Comparison of ENCODE assay signal across 23 cellular contexts in genomic region chr18:79786781-79787526, GRCh38. TPM values are rescaled to one million over a fixed set of nuclear protein-coding genes. Genes with fewer than 3 reads are reported as not detected.
DNase-seq lines count a peak whose midpoint lies in the region; ATAC-seq and TF ChIP-seq lines count a peak whose summit lies in the region.
"Had no signal": no experiment of that assay in that cellular context is flagged by ENCODE, and none has a peak within 500 bp of the region (broad histone marks: within the 10 kb centered on the region; RNA-seq: fewer than 3 reads in every experiment).

No MANE protein-coding gene starts in this region.

- peaks cover 90% of the 10 kb centered on the region for H3K27me3 ChIP-seq in neural progenitor cell
- H3K27me3 ChIP-seq in endodermal cell (ENCODE audit: control insufficient read depth, insufficient read depth, low read length, poor library complexity, severe bottlenecking) = peaks cover 62% of the 10 kb centered on the region

- H3K27me3 Mint-ChIP-seq in chondrocyte (ENCODE audit: low read depth) = peaks cover 37% of the 10 kb centered on the region
- H3K27me3 Mint-ChIP-seq in neural progenitor cell (ENCODE audit: insufficient read depth, low read depth) = peaks cover 44% of the 10 kb centered on the region
- peaks cover 71% of the 10 kb centered on the region for H3K27me3 Mint-ChIP-seq in endodermal cell (ENCODE audit: insufficient read depth)

- peaks cover 12% of the 10 kb centered on the region for H3K4me1 Mint-ChIP-seq in chondrocyte (ENCODE audit: low read depth)
- H3K4me1 Mint-ChIP-seq in neural progenitor cell = peaks cover 5% of the 10 kb centered on the region
- peaks cover 8% of the 10 kb centered on the region for H3K4me1 Mint-ChIP-seq in endodermal cell

- no peaks in the 10 kb centered on the region for H3K36me3 ChIP-seq in neural progenitor cell
- H3K36me3 ChIP-seq in endodermal cell (ENCODE audit: control insufficient read depth, insufficient read depth, low read length) = no peaks in the 10 kb centered on the region
- H3K36me3 ChIP-seq: gastrocnemius medialis, tibial nerve had no signal

- no peak for TF ChIP-seq CTCF in chondrocyte (IDR thresholded peaks at IDR 0.05)
- no peak for TF ChIP-seq CTCF in neural progenitor cell (IDR thresholded peaks at IDR 0.05)
- no peak for TF ChIP-seq CTCF in endodermal cell (conservative IDR thresholded peaks at IDR 0.05)

- H3K9ac ChIP-seq in neural progenitor cell = no peak overlapping the region
- H3K9ac ChIP-seq in endodermal cell (ENCODE audit: extremely low read depth, low read length, poor library complexity, severe bottlenecking) = no peak overlapping the region

- H3K27ac Mint-ChIP-seq in chondrocyte (ENCODE audit: unreplicated experiment) = no peak overlapping the region
- no peak overlapping the region for H3K27ac Mint-ChIP-seq in neural progenitor cell
- H3K27ac Mint-ChIP-seq in endodermal cell = no peak overlapping the region
- H3K27ac Mint-ChIP-seq: activated CD4-positive, alpha-beta T cell treated with anti-CD3 and anti-CD28 coated beads, Interleukin-2, amount 10 ng/mL, durations not matched to agents 24 days and 14 days had no signal

- ATAC-seq in stimulated activated naive CD8-positive, alpha-beta T cell treated with anti-CD3 and anti-CD28 coated beads, Interleukin-15, Interleukin-2, amounts not matched to agents 100 U/mL and 50 U/mL, for 24 hours = no peak
- ATAC-seq in HG03342 (IDR thresholded peaks at IDR 0.05; ENCODE audit: unreplicated experiment) = no peak
- ATAC-seq: gastrocnemius medialis, psoas muscle had no signal

- DNase-seq in AG20443 (ENCODE audit: low spot score) = peak; percentile 71
- peak; percentile 32 for DNase-seq in HS-5 (ENCODE audit: low read depth)
- peak; percentile 82 for DNase-seq in chondrocyte (ENCODE audit: low spot score)
- DNase-seq in neural progenitor cell (ENCODE audit: low spot score) = no peak
- no peak for DNase-seq in activated CD4-positive, alpha-beta T cell treated with anti-CD3 and anti-CD28 coated beads for 4 hours
- DNase-seq in stimulated activated naive CD8-positive, alpha-beta T cell treated with anti-CD3 and anti-CD28 coated beads, Interleukin-15, Interleukin-2, amounts not matched to agents 100 U/mL and 50 U/mL, for 24 hours = no peak
- no peak for DNase-seq in endodermal cell
- DNase-seq: activated CD4-positive, alpha-beta T cell treated with anti-CD3 and anti-CD28 coated beads, Interleukin-2, amount 10 ng/mL, durations not matched to agents 24 days and 14 days; activated T-cell treated with anti-CD3 and anti-CD28 coated beads, Interleukin-2, amount 50 U/mL, for 48 hours; anterior cingulate cortex; C1 segment of cervical spinal cord; DND-41; gastrocnemius medialis; NCI-H1417; NCI-H510A; RPMI8226; T-helper 2 cell had no signal

- 87 to 89% methylated on average over 19 to 22 of the region's 22 CpGs for WGBS in endodermal cell (ENCODE audit: insufficient coverage in 1 of 2, insufficient read length in 1 of 2), 2 experiments

- H3K79me2 ChIP-seq in neural progenitor cell (ENCODE audit: low read depth) = no peaks in the 10 kb centered on the region

- H3K4me2 ChIP-seq in neural progenitor cell = no peak overlapping the region

- H2AFZ ChIP-seq in neural progenitor cell (replicated peaks) = no peak overlapping the region

- peaks cover 7% of the 10 kb centered on the region for H3F3A ChIP-seq in neural progenitor cell (ENCODE audit: low read depth)

- H3K27ac ChIP-seq in neural progenitor cell (no peak overlapping the region), endodermal cell (ENCODE audit: low read depth, low read length) (no peak overlapping the region)
- H3K27ac ChIP-seq: dorsolateral prefrontal cortex, gastrocnemius medialis, psoas muscle, tibial nerve had no signal

- no peaks in the 10 kb centered on the region for H3K9me3 Mint-ChIP-seq in chondrocyte (ENCODE audit: low read depth)
- peaks cover 6% of the 10 kb centered on the region for H3K9me3 Mint-ChIP-seq in neural progenitor cell
- no peaks in the 10 kb centered on the region for H3K9me3 Mint-ChIP-seq in endodermal cell
- H3K9me3 Mint-ChIP-seq: activated CD4-positive, alpha-beta T cell treated with anti-CD3 and anti-CD28 coated beads, Interleukin-2, amount 10 ng/mL, durations not matched to agents 24 days and 14 days had no signal

- no peaks in the 10 kb centered on the region for H3K9me3 ChIP-seq in neural progenitor cell (ENCODE audit: low read depth)
- no peaks in the 10 kb centered on the region for H3K9me3 ChIP-seq in endodermal cell (ENCODE audit: control insufficient read depth, low read length)
- H3K9me3 ChIP-seq: gastrocnemius medialis, psoas muscle, tibial nerve had no signal

- H3K4me3 ChIP-seq in neural progenitor cell (no peak overlapping the region), endodermal cell (ENCODE audit: low read length) (no peak overlapping the region)

- H3K4me3 Mint-ChIP-seq in chondrocyte (ENCODE audit: unreplicated experiment) (no peak overlapping the region), neural progenitor cell (peak overlapping the region; percentile 69), endodermal cell (no peak overlapping the region)
- H3K4me3 Mint-ChIP-seq: activated CD4-positive, alpha-beta T cell treated with anti-CD3 and anti-CD28 coated beads, Interleukin-2, amount 10 ng/mL, durations not matched to agents 24 days and 14 days had no signal

- H3K4me1 ChIP-seq in neural progenitor cell (peaks cover 4% of the 10 kb centered on the region), endodermal cell (ENCODE audit: control insufficient read depth, insufficient read depth, low read length) (peaks cover 9% of the 10 kb centered on the region)
- H3K4me1 ChIP-seq: gastrocnemius medialis, psoas muscle had no signal

- H4K20me1 ChIP-seq in neural progenitor cell (ENCODE audit: low read depth) = no peaks in the 10 kb centered on the region

- H3K36me3 Mint-ChIP-seq in chondrocyte (ENCODE audit: low read depth) = no peaks in the 10 kb centered on the region
- peaks cover 3% of the 10 kb centered on the region for H3K36me3 Mint-ChIP-seq in neural progenitor cell
- H3K36me3 Mint-ChIP-seq in endodermal cell (ENCODE audit: low read depth) = no peaks in the 10 kb centered on the region

RNA-seq across cellular contexts. Expression of gene KCNG2, which starts 10.8 kb away (rescaled TPM):
- not detected in 3 replicates for total RNA-seq in chondrocyte
- 0.99 TPM in 1 of 2 replicates, not detected in the other for total RNA-seq in neural progenitor cell (ENCODE audit: low replicate concordance)
- total RNA-seq in endodermal cell = not detected
- 0.32 TPM for polyA plus RNA-seq in endodermal cell (2013, experiment 1 of 2)
- not detected for polyA plus RNA-seq in endodermal cell (2013, experiment 2 of 2)
- total RNA-seq: activated CD4-positive, alpha-beta T cell treated with anti-CD3 and anti-CD28 coated beads, Interleukin-2, amount 10 ng/mL, durations not matched to agents 24 days and 14 days; mucosa of gallbladder had no signal
- polyA plus RNA-seq: keratinocyte had no signal

Comparison
In these comparisons a context has a peak if more than half of its experiments do, and no peak if none do; other contexts are left out.
1. DNase-seq: peak in AG20443 (single experiment), HS-5 (single experiment) and chondrocyte (single experiment); none in neural progenitor cell (single experiment), activated CD4-positive, alpha-beta T cell treated with anti-CD3 and anti-CD28 coated beads for 4 hours (0 of 2), stimulated activated naive CD8-positive, alpha-beta T cell treated with anti-CD3 and anti-CD28 coated beads, Interleukin-15, Interleukin-2, amounts not matched to agents 100 U/mL and 50 U/mL, for 24 hours (single experiment) and endodermal cell (single experiment).